ENCODE assay signal across 8 cellular contexts in genomic region chr19:12802267-12803106, GRCh38. TPM values are rescaled to one million over a fixed set of nuclear protein-coding genes. Genes with fewer than 3 reads are reported as not detected.
DNase-seq lines count a peak whose midpoint lies in the region; ATAC-seq and TF ChIP-seq lines count a peak whose summit lies in the region.

No MANE protein-coding gene starts in this region.

- no peak for DNase-seq in fibroblast of villous mesenchyme (ENCODE audit: low read depth)
- DNase-seq in psoas muscle: peak; percentile 44 to 65
- no peak for DNase-seq in OCI-M2 (lab: John Stamatoyannopoulos, UW; ENCODE audit: unreplicated experiment)
- DNase-seq in ureter (ENCODE audit: low spot score): no peak
- DNase-seq in iPS-NIHi7 (ENCODE audit: extremely low spot score): no peak

- peak; percentile 25 for ATAC-seq in SK-N-SH treated with all-trans-retinoic acid at 6 μM for 48 hours
- peak; percentile 36 to 49 (median 48) for ATAC-seq in psoas muscle
- ATAC-seq in HG03460 (IDR thresholded peaks at IDR 0.05; ENCODE audit: unreplicated experiment): no peak

- H3K4me3 ChIP-seq in GM08714 (ENCODE audit: low read length): peak overlapping the region; percentile 69; the same call in 1 of the 2 replicates
- H3K4me3 ChIP-seq in fibroblast of villous mesenchyme (ENCODE audit: low read depth, low read length): peak overlapping the region; percentile 84
- peak overlapping the region; percentile 96 for H3K4me3 ChIP-seq in psoas muscle

- WGBS in psoas muscle, 3 donors: 38 to 39% (median 39%) methylated on average over 20 to 22 of the region's 22 CpGs

- H3K27me3 ChIP-seq in psoas muscle (ENCODE audit: insufficient read depth in 3 of 3, low read length in 2 of 3): no peaks in the 10 kb centered on the region

- intact Hi-C loops in psoas muscle (cut with DNase I): loop anchor here in 1 of 2 donors (5.0 to 10.0 kb wide), 2 partner anchors 40 to 132 kb away; partner anchors contain the start of genes CALR and FARSA

- H3K4me1 ChIP-seq in psoas muscle: peaks cover 27% of the 10 kb centered on the region

- no peak for TF ChIP-seq CTCF in fibroblast of villous mesenchyme (IDR thresholded peaks at IDR 0.05; ENCODE audit: insufficient read depth, low read depth, low read length)
- no peak for TF ChIP-seq CTCF in psoas muscle (IDR thresholded peaks at IDR 0.05)

- H3K9me3 ChIP-seq in psoas muscle: no peaks in the 10 kb centered on the region

- peak overlapping the region; percentile 82 for H3K27ac ChIP-seq in psoas muscle

- peaks cover 0 to 31% of the 10 kb centered on the region in 2 donors for H3K36me3 ChIP-seq in psoas muscle (ENCODE audit: insufficient read depth in 1 of 2, low read depth in 1 of 2)

TF ChIP-seq in SK-N-SH treated with all-trans-retinoic acid at 6 μM for 48 hours, 23 proteins besides CTCF, POLR2A, EP300 and RAD21:
- TF ChIP-seq TSHZ2 (CRISPR knock-in tag; IDR thresholded peaks at IDR 0.05): no peak
- TF ChIP-seq ESRRG (CRISPR knock-in tag; IDR thresholded peaks at IDR 0.05): no peak
- TF ChIP-seq POU6F1 (CRISPR knock-in tag; IDR thresholded peaks at IDR 0.05; ENCODE audit: borderline replicate concordance, low read depth): no peak
- TF ChIP-seq CSRNP3 (CRISPR knock-in tag; IDR thresholded peaks at IDR 0.05): no peak
- no peak for TF ChIP-seq SNAI2 (CRISPR knock-in tag; IDR thresholded peaks at IDR 0.05)
- TF ChIP-seq ZFP30 (CRISPR knock-in tag; IDR thresholded peaks at IDR 0.05): no peak

RNA-seq across cellular contexts. Expression of gene THSD8, which starts 0.6 kb away (rescaled TPM):
- total RNA-seq in fibroblast of villous mesenchyme (not detected in 2 replicates), psoas muscle (1 to 10 TPM in 3 of 4 donors, under 1 TPM in 1; 0.92 to 3.2 (median 2.0) TPM), ureter (4.4 TPM)
- 1 to 10 TPM; 1.9 to 2.5 (median 2.0) TPM for polyA plus RNA-seq in psoas muscle

RNA-seq across cellular contexts. Expression of gene PRDX2, which starts 0.9 kb away (rescaled TPM):
- total RNA-seq in fibroblast of villous mesenchyme (222 and 230 TPM in 2 replicates), psoas muscle (100 to 1,000 TPM; 273 to 419 (median 370) TPM), ureter (196 TPM)
- polyA plus RNA-seq in psoas muscle: 100 to 1,000 TPM; 329 to 535 (median 396) TPM

RNA-seq across cellular contexts. Expression of gene RNASEH2A, which starts 3.9 kb away (rescaled TPM):
- total RNA-seq in fibroblast of villous mesenchyme: 20.0 and 22.9 TPM in 2 replicates
- 1 to 10 TPM; 2.4 to 5.0 (median 3.0) TPM for total RNA-seq in psoas muscle
- 1 to 10 TPM; 3.6 to 9.0 (median 8.6) TPM for polyA plus RNA-seq in psoas muscle
- total RNA-seq in ureter: 8.8 TPM

RNA-seq across cellular contexts. Expression of gene JUNB, which starts 11.2 kb away (rescaled TPM):
- total RNA-seq in fibroblast of villous mesenchyme (88.1 and 107 TPM in 2 replicates), psoas muscle (100 to 1,000 TPM in 2 of 4 donors, 10 to 100 TPM in 2; 29.2 to 217 (median 73.6) TPM), ureter (191 TPM)
- polyA plus RNA-seq in psoas muscle: 100 to 1,000 TPM in 1 of 3 donors, 10 to 100 TPM in 2; 25.1 to 145 (median 31.9) TPM

RNA-seq across cellular contexts. Expression of gene HOOK2, which starts 27.1 kb away (rescaled TPM):
- 12.2 and 15.1 TPM in 2 replicates for total RNA-seq in fibroblast of villous mesenchyme
- 10 to 100 TPM; 20.3 to 33.0 (median 23.8) TPM for total RNA-seq in psoas muscle
- 10 to 100 TPM; 11.3 to 21.7 (median 19.0) TPM for polyA plus RNA-seq in psoas muscle
- total RNA-seq in ureter: 79.0 TPM

Comparison
In these comparisons a context has a peak if more than half of its experiments do, and no peak if none do; other contexts are left out.
1. DNase-seq: peak in psoas muscle (2 of 2); none in fibroblast of villous mesenchyme (single experiment), OCI-M2 (single experiment), ureter (single experiment) and iPS-NIHi7 (single experiment).
2. Peak in every context shown above with its lines, with median percentiles within 50 percentile points of each other: H3K4me3 ChIP-seq.